ENCODE assay signal across 1 cellular context in genomic region chr1:25989860-25990650, GRCh38.
TF ChIP-seq lines count a peak whose summit lies in the region.

No MANE protein-coding gene starts in this region.

TF ChIP-seq in GM12878, 131 proteins besides CTCF, POLR2A, EP300 and RAD21:
- TF ChIP-seq KDM1A (IDR thresholded peaks at IDR 0.05; ENCODE audit: borderline replicate concordance) (no peak), ZBTB4 (CRISPR knock-in tag; IDR thresholded peaks at IDR 0.05) (no peak), KAT2A (conservative IDR thresholded peaks at IDR 0.05; ENCODE audit: control insufficient read depth, low read depth, low read length) (no peak), CREB1 (IDR thresholded peaks at IDR 0.05; ENCODE audit: low read depth) (no peak), ASH2L (IDR thresholded peaks at IDR 0.05; ENCODE audit: borderline replicate concordance, low read depth) (no peak), JUNB (IDR thresholded peaks at IDR 0.05) (no peak)
